8 cellular contexts compared by ENCODE assay signal in the genomic region with DNA sequence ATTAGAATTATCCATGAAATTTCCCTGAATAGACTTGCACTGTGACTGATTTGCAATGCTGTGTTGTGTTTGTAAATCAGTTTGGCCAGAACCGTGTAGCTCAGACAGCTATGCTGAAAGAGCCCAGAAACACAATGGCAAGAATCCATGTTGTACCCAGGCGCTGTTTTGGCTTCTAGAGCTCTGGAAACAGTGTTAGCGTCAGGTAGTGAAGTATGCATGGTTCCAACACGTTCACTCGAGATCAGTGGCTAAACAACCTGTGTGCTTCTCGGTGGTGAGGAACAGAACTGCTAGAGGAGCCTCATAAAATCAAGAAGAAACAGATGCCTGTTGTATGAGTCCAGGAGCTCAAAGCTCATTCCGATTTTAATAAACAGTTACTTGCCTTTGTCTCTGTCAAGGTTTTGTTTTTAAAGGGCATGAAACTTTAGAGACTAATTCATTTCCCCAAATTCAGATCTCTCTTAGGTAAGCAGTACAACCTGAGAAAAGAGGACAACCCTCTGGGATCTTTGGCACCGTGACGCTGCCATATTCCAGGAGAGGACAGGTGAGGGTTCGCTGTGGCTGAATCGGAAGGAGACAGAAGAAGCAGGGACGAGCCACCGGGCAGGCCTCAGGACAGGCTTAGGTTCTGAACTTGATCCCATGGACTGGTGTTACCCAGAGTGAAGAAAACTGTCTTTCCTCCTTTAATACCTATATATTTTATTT. TPM values are rescaled to one million over a fixed set of nuclear protein-coding genes. Genes with fewer than 3 reads are reported as not detected.
DNase-seq lines count a peak whose midpoint lies in the region; ATAC-seq lines count a peak whose summit lies in the region.

No MANE protein-coding gene starts in this region.

- no peak overlapping the region for H3K23ac ChIP-seq in mesenchymal stem cell (ENCODE audit: low read length in 2 of 2)

- H3K4me3 ChIP-seq in CD4-positive, CD25-positive, alpha-beta regulatory T cell (ENCODE audit: low read depth, low read length) = peak overlapping the region; percentile 15
- H3K4me3 ChIP-seq in mesenchymal stem cell (ENCODE audit: insufficient read depth in 1 of 2, low read depth in 1 of 2, low read length in 2 of 2) = peak overlapping the region in 1 of 2 experiments; percentile 83

- H3K4me1 ChIP-seq in CD4-positive, CD25-positive, alpha-beta regulatory T cell (ENCODE audit: control insufficient read depth, insufficient read depth, low read length, poor library complexity, severe bottlenecking) = peaks cover 14% of the 10 kb centered on the region
- H3K4me1 ChIP-seq in mesenchymal stem cell (ENCODE audit: control insufficient read depth, insufficient read depth, low read depth, low read length) = peaks cover 15% of the 10 kb centered on the region

- intact Hi-C loops in activated T-helper 2 cell treated with anti-CD3 and anti-CD28 coated beads, Interferon-gamma antibody, Interleukin-2, Interleukin-4, amounts not matched to agents 10 μg/mL and 5 μg/mL and 100 μg/mL, durations not matched to agents 14 hours and 24 hours and 36 hours (cut with micrococcal nuclease) = loop anchor here (1.0 to 10.0 kb wide), 7 partner anchors 114 to 462 kb away; partner anchors contain the start of gene DCAF17

- peaks cover 0 to 11% (median 4%) of the 10 kb centered on the region in 4 donors for H3K4me1 Mint-ChIP-seq in CD4-positive, CD25-positive, alpha-beta regulatory T cell
- peaks cover 10% of the 10 kb centered on the region for H3K4me1 Mint-ChIP-seq in activated T-helper 2 cell treated with anti-CD3 and anti-CD28 coated beads, Interferon-gamma antibody, Interleukin-2, Interleukin-4, amounts not matched to agents 10 μg/mL and 5 μg/mL and 100 μg/mL, durations not matched to agents 14 hours and 24 hours and 36 hours (ENCODE audit: low read depth)

- peaks cover 3% of the 10 kb centered on the region for H3K36me3 ChIP-seq in CD4-positive, CD25-positive, alpha-beta regulatory T cell (ENCODE audit: control insufficient read depth, insufficient read depth, low read length)
- peaks cover 15 to 18% of the 10 kb centered on the region in 2 experiments for H3K36me3 ChIP-seq in mesenchymal stem cell (ENCODE audit: control insufficient read depth in 1 of 2, insufficient read depth in 2 of 2, low read depth in 1 of 2, low read length in 2 of 2)

- H3K9me3 Mint-ChIP-seq in CD4-positive, CD25-positive, alpha-beta regulatory T cell = no peaks in the 10 kb centered on the region
- H3K9me3 Mint-ChIP-seq in activated T-helper 2 cell treated with anti-CD3 and anti-CD28 coated beads, Interferon-gamma antibody, Interleukin-2, Interleukin-4, amounts not matched to agents 10 μg/mL and 5 μg/mL and 100 μg/mL, durations not matched to agents 14 hours and 24 hours and 36 hours = no peaks in the 10 kb centered on the region

- DNase-seq in CD4-positive, CD25-positive, alpha-beta regulatory T cell = peak in 1 of 3 donors; percentile 16
- no peak for DNase-seq in activated T-helper 2 cell treated with anti-CD3 and anti-CD28 coated beads, Interferon-gamma antibody, Interleukin-2, Interleukin-4, amounts not matched to agents 10 μg/mL and 5 μg/mL and 100 μg/mL, durations not matched to agents 14 hours and 24 hours and 36 hours (ENCODE audit: low spot score)
- no peak for DNase-seq in mesenchymal stem cell
- no peak for DNase-seq in NCI-H1930 (lab: John Stamatoyannopoulos, UW)
- no peak for DNase-seq in OCI-M2 (lab: John Stamatoyannopoulos, UW; ENCODE audit: unreplicated experiment)
- DNase-seq in stimulated activated CD4-positive, alpha-beta T cell treated with anti-CD3 and anti-CD28 coated beads, Interleukin-1b, Interleukin-23, amount 100 ng/mL, for 48 hours = no peak

- no peaks in the 10 kb centered on the region for H3K27me3 Mint-ChIP-seq in CD4-positive, CD25-positive, alpha-beta regulatory T cell
- no peaks in the 10 kb centered on the region for H3K27me3 Mint-ChIP-seq in activated T-helper 2 cell treated with anti-CD3 and anti-CD28 coated beads, Interferon-gamma antibody, Interleukin-2, Interleukin-4, amounts not matched to agents 10 μg/mL and 5 μg/mL and 100 μg/mL, durations not matched to agents 14 hours and 24 hours and 36 hours (ENCODE audit: low read depth)

- H3K36me3 Mint-ChIP-seq in CD4-positive, CD25-positive, alpha-beta regulatory T cell = no peaks in the 10 kb centered on the region
- H3K36me3 Mint-ChIP-seq in activated T-helper 2 cell treated with anti-CD3 and anti-CD28 coated beads, Interferon-gamma antibody, Interleukin-2, Interleukin-4, amounts not matched to agents 10 μg/mL and 5 μg/mL and 100 μg/mL, durations not matched to agents 14 hours and 24 hours and 36 hours (ENCODE audit: low read depth) = peaks cover 8% of the 10 kb centered on the region

- H3K27ac ChIP-seq in CD4-positive, CD25-positive, alpha-beta regulatory T cell (ENCODE audit: insufficient read depth, low read length, poor library complexity, severe bottlenecking) = no peak overlapping the region
- H3K27ac ChIP-seq in mesenchymal stem cell (ENCODE audit: low read length, poor library complexity, severe bottlenecking) = no peak overlapping the region

- no peak overlapping the region for H3K4me2 ChIP-seq in mesenchymal stem cell (ENCODE audit: low read length, poor library complexity, severe bottlenecking)

- no peak overlapping the region for H4K91ac ChIP-seq in mesenchymal stem cell (ENCODE audit: low read length)

- H3K14ac ChIP-seq in mesenchymal stem cell (ENCODE audit: low read length in 2 of 2) = no peak overlapping the region

- ATAC-seq in CD4-positive, CD25-positive, alpha-beta regulatory T cell (ENCODE audit: low read depth in 2 of 2) = no peak
- peak; percentile 10 for ATAC-seq in HG03025 (IDR thresholded peaks at IDR 0.05; ENCODE audit: low FRiP score, unreplicated experiment)
- ATAC-seq in GM21526 (IDR thresholded peaks at IDR 0.05; ENCODE audit: low FRiP score, unreplicated experiment) = no peak

- no peak overlapping the region for H2AFZ ChIP-seq in mesenchymal stem cell (ENCODE audit: low read depth, low read length)

- H3K9ac ChIP-seq in mesenchymal stem cell (ENCODE audit: low read length) = peak overlapping the region; percentile 95

- H2BK120ac ChIP-seq in mesenchymal stem cell (ENCODE audit: low read depth, low read length) = no peak overlapping the region

- no peak overlapping the region for H3K4ac ChIP-seq in mesenchymal stem cell (ENCODE audit: low read depth in 1 of 2, low read length in 2 of 2)

- H4K8ac ChIP-seq in mesenchymal stem cell (ENCODE audit: low read length) = no peak overlapping the region

- peaks cover 13% of the 10 kb centered on the region for H3K79me1 ChIP-seq in mesenchymal stem cell (replicated peaks; ENCODE audit: low read length, poor library complexity, severe bottlenecking)

- peak overlapping the region in 2 of 3 donors; percentile 20 to 35 for H3K27ac Mint-ChIP-seq in CD4-positive, CD25-positive, alpha-beta regulatory T cell
- peak overlapping the region; percentile 52 for H3K27ac Mint-ChIP-seq in activated T-helper 2 cell treated with anti-CD3 and anti-CD28 coated beads, Interferon-gamma antibody, Interleukin-2, Interleukin-4, amounts not matched to agents 10 μg/mL and 5 μg/mL and 100 μg/mL, durations not matched to agents 14 hours and 24 hours and 36 hours

- H2BK12ac ChIP-seq in mesenchymal stem cell (ENCODE audit: low read length in 2 of 2) = no peak overlapping the region

- H3K27me3 ChIP-seq in CD4-positive, CD25-positive, alpha-beta regulatory T cell (ENCODE audit: control insufficient read depth, insufficient read depth, low read length) = no peaks in the 10 kb centered on the region
- no peaks in the 10 kb centered on the region for H3K27me3 ChIP-seq in mesenchymal stem cell (ENCODE audit: control insufficient read depth in 1 of 2, insufficient read depth in 1 of 2, low read length in 2 of 2)

- peak overlapping the region; percentile 65 to 83 (median 78) for H3K4me3 Mint-ChIP-seq in CD4-positive, CD25-positive, alpha-beta regulatory T cell
- peak overlapping the region; percentile 60 for H3K4me3 Mint-ChIP-seq in activated T-helper 2 cell treated with anti-CD3 and anti-CD28 coated beads, Interferon-gamma antibody, Interleukin-2, Interleukin-4, amounts not matched to agents 10 μg/mL and 5 μg/mL and 100 μg/mL, durations not matched to agents 14 hours and 24 hours and 36 hours (ENCODE audit: low read depth)

- no peaks in the 10 kb centered on the region for H3K9me3 ChIP-seq in CD4-positive, CD25-positive, alpha-beta regulatory T cell (ENCODE audit: control insufficient read depth in 2 of 2, low read length in 2 of 2)
- no peaks in the 10 kb centered on the region for H3K9me3 ChIP-seq in mesenchymal stem cell (ENCODE audit: control insufficient read depth, low read length)

- H2BK15ac ChIP-seq in mesenchymal stem cell (ENCODE audit: low read depth, poor library complexity, severe bottlenecking) = no peak overlapping the region

- WGBS in mesenchymal stem cell = 86% methylated on average over 13 of the region's 13 CpGs

- no peak overlapping the region for H3K18ac ChIP-seq in mesenchymal stem cell (ENCODE audit: low read depth in 1 of 2, low read length in 2 of 2)

- no peak overlapping the region for H2BK5ac ChIP-seq in mesenchymal stem cell (ENCODE audit: low read depth, low read length, poor library complexity, severe bottlenecking)

- no peak overlapping the region for H2AK5ac ChIP-seq in mesenchymal stem cell (ENCODE audit: low read length, severe bottlenecking)

RNA-seq across cellular contexts. Expression of gene GORASP2, which starts 43.6 kb away (rescaled TPM):
- total RNA-seq in CD4-positive, CD25-positive, alpha-beta regulatory T cell = 77.5 TPM
- 10 to 100 TPM; 86.0 to 98.9 (median 93.5) TPM for polyA plus RNA-seq in CD4-positive, CD25-positive, alpha-beta regulatory T cell
- 92.4 and 92.8 TPM in 2 replicates for total RNA-seq in activated T-helper 2 cell treated with anti-CD3 and anti-CD28 coated beads, Interferon-gamma antibody, Interleukin-2, Interleukin-4, amounts not matched to agents 10 μg/mL and 5 μg/mL and 100 μg/mL, durations not matched to agents 14 hours and 24 hours and 36 hours
- 132 TPM for polyA plus RNA-seq in mesenchymal stem cell (2013, experiment 1 of 2)
- polyA plus RNA-seq in mesenchymal stem cell (2013, experiment 2 of 2) = 130 TPM
